In the genomic region with DNA sequence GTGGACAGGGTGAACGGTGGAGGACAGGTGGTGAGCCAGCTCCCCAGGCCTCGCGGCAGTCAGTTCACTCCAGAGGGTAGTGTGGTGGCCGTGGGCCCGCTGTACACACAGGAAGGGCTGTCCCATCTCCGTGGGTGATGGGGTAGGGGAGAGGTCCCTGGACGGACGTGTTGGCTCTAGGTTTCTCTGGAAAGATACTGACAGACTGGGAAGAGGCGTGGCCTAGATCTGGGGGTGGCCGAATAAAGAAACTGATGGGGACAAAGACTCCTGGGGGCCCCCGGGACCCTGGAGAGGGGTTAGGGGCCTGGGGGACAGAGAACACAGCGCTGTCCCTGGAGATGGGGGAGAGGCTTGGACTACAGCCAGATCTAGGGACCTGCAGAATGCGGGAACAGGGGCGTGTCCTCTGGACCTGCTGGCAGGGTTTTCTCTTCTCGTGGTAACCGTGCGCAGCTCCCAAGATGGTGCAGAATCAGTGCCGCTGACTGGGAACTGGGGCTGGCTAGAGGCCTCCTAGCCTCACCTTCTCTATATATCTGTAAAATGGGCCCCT, we compare ENCODE assay signal across 8 cellular contexts. TPM values are rescaled to one million over a fixed set of nuclear protein-coding genes. Genes with fewer than 3 reads are reported as not detected.
DNase-seq lines count a peak whose midpoint lies in the region; ATAC-seq and TF ChIP-seq lines count a peak whose summit lies in the region.

No MANE protein-coding gene starts in this region.

- POLR2A ChIA-PET in Panc1 (lab: Charles Lee) = interaction anchor here (0.5 kb wide), 1 partner anchor 92 kb away, joined by 4 read pairs; no protein-coding TSS in a partner anchor

- H3K4me1 ChIP-seq in Panc1 (ENCODE audit: control insufficient read depth, insufficient read depth, low read length) = no peaks in the 10 kb centered on the region
- no peaks in the 10 kb centered on the region for H3K4me1 ChIP-seq in fibroblast of lung (ENCODE audit: control insufficient read depth, extremely low read depth, insufficient read depth, low read length)
- peaks cover 3% of the 10 kb centered on the region for H3K4me1 ChIP-seq in prostate gland (replicated peaks)

- H3K27ac ChIP-seq in Panc1 (ENCODE audit: low read length) (peak overlapping the region; percentile 61), fibroblast of lung (ENCODE audit: insufficient read depth, low read length) (no peak overlapping the region), prostate gland (peak overlapping the region; percentile 53 to 57)

- H3K4me2 ChIP-seq in fibroblast of lung (ENCODE audit: extremely low read depth, insufficient read depth, low read length) = peak overlapping the region; percentile 53

- WGBS in prostate gland = 23% methylated on average over 18 of the region's 18 CpGs

- H3K9me3 ChIP-seq in Panc1 (ENCODE audit: control insufficient read depth, insufficient read depth, low read depth, low read length) (no peaks in the 10 kb centered on the region), fibroblast of lung (ENCODE audit: control insufficient read depth, insufficient read depth, low read depth, low read length) (no peaks in the 10 kb centered on the region), prostate gland (no peaks in the 10 kb centered on the region)

- DNase-seq in NCI-H1436 (lab: John Stamatoyannopoulos, UW) (peak; percentile 31), NCI-H1436 treated with DMSO at 0.1 percent for 48 hours (lab: John Stamatoyannopoulos, UW) (no peak), Panc1 (ENCODE audit: low read depth, low spot score) (no peak), fibroblast of lung (ENCODE audit: low read depth in 2 of 2) (no peak), prostate gland (ENCODE audit: low spot score) (no peak), mucosa of gallbladder (ENCODE audit: low spot score) (no peak), NK-92 (lab: John Stamatoyannopoulos, UW; ENCODE audit: unreplicated experiment) (no peak), SIG-M5 (lab: John Stamatoyannopoulos, UW) (no peak)

- no peaks in the 10 kb centered on the region for H3K36me3 ChIP-seq in Panc1 (ENCODE audit: control insufficient read depth, insufficient read depth, low read length)
- peaks cover 4% of the 10 kb centered on the region for H3K36me3 ChIP-seq in fibroblast of lung (ENCODE audit: control insufficient read depth, insufficient read depth, low read length)
- H3K36me3 ChIP-seq in prostate gland = no peaks in the 10 kb centered on the region

- no peak overlapping the region for H3K9ac ChIP-seq in fibroblast of lung (ENCODE audit: insufficient read depth, low read length)

- H2AFZ ChIP-seq in fibroblast of lung (ENCODE audit: low read length) = no peak overlapping the region

- H4K20me1 ChIP-seq in fibroblast of lung (ENCODE audit: control insufficient read depth, extremely low read depth, insufficient read depth, low read length) = no peaks in the 10 kb centered on the region

- peak; percentile 71 for ATAC-seq in Panc1

- TF ChIP-seq POLR2A in prostate gland (IDR thresholded peaks at IDR 0.05) = no peak

- CTCF ChIA-PET in Panc1 (lab: Charles Lee) = no interaction called here

- in situ Hi-C loops in Panc1 (cut with HindIII; ENCODE audit: low pct_unique_long_range_greater_than_20kb, low sequenced_read_pairs) = no loop called here

- H3K4me3 ChIP-seq in Panc1 (ENCODE audit: low read depth in 2 of 2, low read length in 2 of 2) (peak overlapping the region; percentile 49 to 54), fibroblast of lung (replicated peaks in 1 of 4; ENCODE audit: control extremely low read depth in 1 of 4, insufficient read depth in 1 of 4, low read depth in 3 of 4, low read length in 4 of 4) (peak overlapping the region in 1 of 4 experiments; percentile 65), prostate gland (peak overlapping the region; percentile 41 to 42)

- no TSS peak for BruUV-seq in Panc1 (replicated peaks; lab: Mats Ljungman, UMichigan)

- H3K27me3 ChIP-seq in Panc1 (ENCODE audit: control insufficient read depth, insufficient read depth, low read length) = no peaks in the 10 kb centered on the region
- H3K27me3 ChIP-seq in fibroblast of lung (ENCODE audit: control insufficient read depth, insufficient read depth, low read length) = no peaks in the 10 kb centered on the region
- no peaks in the 10 kb centered on the region for H3K27me3 ChIP-seq in prostate gland (replicated peaks; ENCODE audit: insufficient read depth)

- intact Hi-C loops in Panc1 (cut with micrococcal nuclease; ENCODE audit: unreplicated experiment) (no loop called here), prostate gland (cut with DNase I) (loop anchor here (5.0 to 10.0 kb wide), 2 partner anchors 94 to 152 kb away; a partner anchor contains a TSS)

- peak; percentile 61; the same call in 1 of the 2 replicates for TF ChIP-seq CTCF in Panc1 (IDR thresholded peaks at IDR 0.05)
- no peak for TF ChIP-seq CTCF in fibroblast of lung (conservative IDR thresholded peaks at IDR 0.05 in 1 of 2, IDR thresholded peaks at IDR 0.05 in 1 of 2; ENCODE audit: low read depth in 1 of 2, low read length in 2 of 2)
- TF ChIP-seq CTCF in prostate gland (IDR thresholded peaks at IDR 0.05) = no peak

- no peaks in the 10 kb centered on the region for H3K79me2 ChIP-seq in fibroblast of lung (ENCODE audit: control insufficient read depth, insufficient read depth, low read length)

RNA-seq across cellular contexts. Expression of a gene that starts 4.0 kb away (rescaled TPM):
- total RNA-seq in Panc1 (2021; ENCODE audit: unreplicated experiment) (0.15 TPM), fibroblast of lung (not detected in 2 replicates), prostate gland (1 to 10 TPM; 2.4 to 5.3 TPM), mucosa of gallbladder (4.8 TPM)
- not detected for polyA plus RNA-seq in Panc1 (2012; ENCODE audit: insufficient read length)
- polyA plus RNA-seq in fibroblast of lung = not detected in 2 replicates
- polyA plus RNA-seq in fibroblast of lung (2012) = not detected in 2 replicates
- polyA minus RNA-seq in fibroblast of lung (ENCODE audit: low replicate concordance) = not detected in 2 replicates

RNA-seq across cellular contexts. Expression of a gene that starts 7.5 kb away (rescaled TPM):
- total RNA-seq in Panc1 (2021; ENCODE audit: unreplicated experiment) (37.1 TPM), fibroblast of lung (2.8 and 4.0 TPM in 2 replicates), prostate gland (10 to 100 TPM; 24.4 to 59.5 TPM), mucosa of gallbladder (32.8 TPM)
- 54.1 TPM for polyA plus RNA-seq in Panc1 (2012; ENCODE audit: insufficient read length)
- polyA plus RNA-seq in fibroblast of lung = 2.9 and 3.4 TPM in 2 replicates
- 24.1 and 30.1 TPM in 2 replicates for polyA plus RNA-seq in fibroblast of lung (2012)
- polyA minus RNA-seq in fibroblast of lung (ENCODE audit: low replicate concordance) = 4.7 and 8.1 TPM in 2 replicates
